Comparison of ENCODE assay signal across 8 cellular contexts in the genomic region with DNA sequence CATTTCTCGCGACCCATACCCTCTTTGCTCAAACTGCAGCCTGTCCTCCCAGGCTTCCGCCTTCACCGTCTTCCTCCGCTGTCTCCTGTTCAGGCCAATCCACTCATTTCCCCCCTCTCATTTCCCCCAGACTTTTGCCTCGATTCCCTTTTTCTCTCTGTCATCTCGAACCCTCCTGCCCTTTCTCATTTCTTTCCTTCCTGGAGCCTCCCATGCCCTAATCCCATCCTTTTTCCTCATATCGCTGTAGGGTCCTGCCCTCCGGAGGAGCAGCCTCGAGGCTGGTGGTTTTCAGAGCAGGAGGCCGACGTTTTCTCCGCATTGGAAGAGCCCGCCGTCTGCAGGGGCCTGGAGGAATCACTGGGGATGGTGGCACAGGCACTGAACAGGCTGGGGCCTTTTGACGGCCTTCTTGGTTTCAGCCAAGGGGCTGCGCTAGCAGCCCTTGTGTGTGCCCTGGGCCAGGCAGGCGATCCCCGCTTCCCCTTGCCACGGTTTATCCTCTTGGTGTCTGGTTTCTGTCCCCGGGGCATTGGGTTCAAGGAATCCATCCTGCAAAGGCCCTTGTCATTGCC. TPM values are rescaled to one million over a fixed set of nuclear protein-coding genes. Genes with fewer than 3 reads are reported as not detected.
DNase-seq lines count a peak whose midpoint lies in the region; ATAC-seq and TF ChIP-seq lines count a peak whose summit lies in the region.

No MANE protein-coding gene starts in this region.

- peak overlapping the region; percentile 84 to 95 (median 93) for H3K27ac Mint-ChIP-seq in IgD-negative memory B cell
- H3K27ac Mint-ChIP-seq in activated naive CD8-positive, alpha-beta T cell treated with anti-CD3 and anti-CD28 coated beads for 36 hours: peak overlapping the region; percentile 91

- WGBS in smooth muscle cell (ENCODE audit: low lambda C conversion rate): 33% methylated on average over 21 of the region's 21 CpGs

- H3K9ac ChIP-seq in BLaER1: peak overlapping the region; percentile 93
- peak overlapping the region; percentile 79 for H3K9ac ChIP-seq in iPS-15b (ENCODE audit: low read depth, low read length)
- peak overlapping the region; percentile 85 for H3K9ac ChIP-seq in smooth muscle cell (ENCODE audit: low read depth)

- peak overlapping the region; percentile 85 for H3K4me3 ChIP-seq in BLaER1
- H3K4me3 ChIP-seq in iPS-15b (ENCODE audit: low read depth, low read length): peak overlapping the region; percentile 91
- peak overlapping the region; percentile 63 for H3K4me3 ChIP-seq in smooth muscle cell

- H2AFZ ChIP-seq in smooth muscle cell (ENCODE audit: low read depth): peak overlapping the region; percentile 8

- H3K4me1 Mint-ChIP-seq in IgD-negative memory B cell: peaks cover 7 to 13% (median 13%) of the 10 kb centered on the region in 3 donors
- peaks cover 15% of the 10 kb centered on the region for H3K4me1 Mint-ChIP-seq in activated naive CD8-positive, alpha-beta T cell treated with anti-CD3 and anti-CD28 coated beads for 36 hours

- ATAC-seq in GM21423 (IDR thresholded peaks at IDR 0.05; ENCODE audit: unreplicated experiment): no peak

- no peaks in the 10 kb centered on the region for H3K9me3 Mint-ChIP-seq in IgD-negative memory B cell
- H3K9me3 Mint-ChIP-seq in activated naive CD8-positive, alpha-beta T cell treated with anti-CD3 and anti-CD28 coated beads for 36 hours: no peaks in the 10 kb centered on the region

- no peak for TF ChIP-seq CTCF in smooth muscle cell (IDR thresholded peaks at IDR 0.05; ENCODE audit: borderline replicate concordance, insufficient read depth, poor library complexity, severe bottlenecking)

- H3K4me2 ChIP-seq in BLaER1: peak overlapping the region; percentile 93
- peak overlapping the region; percentile 87 for H3K4me2 ChIP-seq in smooth muscle cell

- H3K27me3 ChIP-seq in BLaER1: no peaks in the 10 kb centered on the region
- H3K27me3 ChIP-seq in iPS-15b (ENCODE audit: control insufficient read depth, insufficient read depth, low read length): peaks cover 8% of the 10 kb centered on the region
- no peaks in the 10 kb centered on the region for H3K27me3 ChIP-seq in smooth muscle cell (ENCODE audit: low read depth)

- no peak for DNase-seq in activated naive CD8-positive, alpha-beta T cell treated with anti-CD3 and anti-CD28 coated beads for 36 hours
- DNase-seq in smooth muscle cell (lab: John Stamatoyannopoulos, UW; ENCODE audit: unreplicated experiment) (no peak), posterior cingulate gyrus (no peak)
- no peak for DNase-seq in activated effector memory CD4-positive, alpha-beta T cell treated with Interleukin-2 at 50 U/mL for 16 hours

- peaks cover 12% of the 10 kb centered on the region for H3F3A ChIP-seq in smooth muscle cell (ENCODE audit: low read depth)

- peaks cover 5% of the 10 kb centered on the region for H3K36me3 Mint-ChIP-seq in IgD-negative memory B cell
- peaks cover 20% of the 10 kb centered on the region for H3K36me3 Mint-ChIP-seq in activated naive CD8-positive, alpha-beta T cell treated with anti-CD3 and anti-CD28 coated beads for 36 hours

- H4K20me1 ChIP-seq in BLaER1 (peaks cover 15% of the 10 kb centered on the region; the same call in 1 of the 2 replicates), smooth muscle cell (ENCODE audit: low read depth) (no peaks in the 10 kb centered on the region)

- H3K9me3 ChIP-seq in BLaER1 (no peaks in the 10 kb centered on the region), iPS-15b (ENCODE audit: control insufficient read depth, insufficient read depth, low read length) (no peaks in the 10 kb centered on the region), smooth muscle cell (replicated peaks; ENCODE audit: low read depth) (no peaks in the 10 kb centered on the region)

- peaks cover 32% of the 10 kb centered on the region for H3K4me1 ChIP-seq in BLaER1
- H3K4me1 ChIP-seq in iPS-15b (ENCODE audit: control insufficient read depth, insufficient read depth, low read length): no peaks in the 10 kb centered on the region
- H3K4me1 ChIP-seq in smooth muscle cell (ENCODE audit: low read depth): peaks cover 7% of the 10 kb centered on the region

- peak overlapping the region; percentile 86 to 95 (median 92) for H3K4me3 Mint-ChIP-seq in IgD-negative memory B cell
- H3K4me3 Mint-ChIP-seq in activated naive CD8-positive, alpha-beta T cell treated with anti-CD3 and anti-CD28 coated beads for 36 hours: peak overlapping the region; percentile 90

- no peaks in the 10 kb centered on the region for H3K27me3 Mint-ChIP-seq in IgD-negative memory B cell
- H3K27me3 Mint-ChIP-seq in activated naive CD8-positive, alpha-beta T cell treated with anti-CD3 and anti-CD28 coated beads for 36 hours: no peaks in the 10 kb centered on the region

- H3K27ac ChIP-seq in BLaER1 (peak overlapping the region; percentile 95), smooth muscle cell (ENCODE audit: low read depth) (peak overlapping the region; percentile 86)

- H3K36me3 ChIP-seq in BLaER1 (peaks cover 48% of the 10 kb centered on the region), iPS-15b (ENCODE audit: control insufficient read depth, insufficient read depth, low read length) (no peaks in the 10 kb centered on the region), smooth muscle cell (ENCODE audit: low read depth) (no peaks in the 10 kb centered on the region)

- peaks cover 21% of the 10 kb centered on the region for H3K79me2 ChIP-seq in smooth muscle cell (ENCODE audit: low read depth)

- intact Hi-C loops in posterior cingulate gyrus (cut with DNase I): no loop called here

RNA-seq across cellular contexts. Expression of gene OVCA2, which starts 0.6 kb away (rescaled TPM):
- polyA plus RNA-seq in IgD-negative memory B cell: 62.5 TPM
- total RNA-seq in activated naive CD8-positive, alpha-beta T cell treated with anti-CD3 and anti-CD28 coated beads for 36 hours: 10 to 100 TPM; 38.4 to 39.0 TPM
- 42.6 and 46.7 TPM in 2 replicates for total RNA-seq in smooth muscle cell
- 47.6 and 59.5 TPM in 2 replicates for polyA plus RNA-seq in smooth muscle cell

RNA-seq across cellular contexts. Expression of gene HIC1, which starts 12.5 kb away (rescaled TPM):
- 0.88 TPM for polyA plus RNA-seq in IgD-negative memory B cell
- total RNA-seq in activated naive CD8-positive, alpha-beta T cell treated with anti-CD3 and anti-CD28 coated beads for 36 hours: 10 to 100 TPM; 36.7 to 37.8 TPM
- total RNA-seq in smooth muscle cell: 2.6 and 2.9 TPM in 2 replicates
- polyA plus RNA-seq in smooth muscle cell: 3.5 and 5.2 TPM in 2 replicates

RNA-seq across cellular contexts. Expression of gene DPH1, which starts 12.5 kb away (rescaled TPM):
- polyA plus RNA-seq in IgD-negative memory B cell (34.4 TPM), smooth muscle cell (33.6 and 46.6 TPM in 2 replicates)
- total RNA-seq in activated naive CD8-positive, alpha-beta T cell treated with anti-CD3 and anti-CD28 coated beads for 36 hours: 10 to 100 TPM; 34.7 to 35.3 TPM
- total RNA-seq in smooth muscle cell: 15.9 and 18.1 TPM in 2 replicates

RNA-seq across cellular contexts. Expression of gene RTN4RL1, which starts 17.3 kb away (rescaled TPM):
- polyA plus RNA-seq in IgD-negative memory B cell: 0.44 TPM
- under 1 TPM; 0.64 to 0.80 TPM for total RNA-seq in activated naive CD8-positive, alpha-beta T cell treated with anti-CD3 and anti-CD28 coated beads for 36 hours
- total RNA-seq in smooth muscle cell: not detected in 2 replicates
- polyA plus RNA-seq in smooth muscle cell: not detected in 2 replicates
